In genomic region chr5:177232358-177232757, GRCh38 we compare ENCODE assay signal across 23 cellular contexts.
A peak's percentile ranks its signal among the peaks of the same experiment; 100 is the strongest.
DNase-seq lines count a peak whose midpoint lies in the region; ATAC-seq and TF ChIP-seq lines count a peak whose summit lies in the region.
"Had no signal": no experiment of that assay in that cellular context is flagged by ENCODE, and none has a peak within 500 bp of the region (broad histone marks: within the 10 kb centered on the region; RNA-seq: fewer than 3 reads in every experiment).

No MANE protein-coding gene starts in this region.

- no peak for ATAC-seq in GM23338
- ATAC-seq: gastroesophageal sphincter, PC-3, T-helper 17 cell had no signal

- H3K36me3 Mint-ChIP-seq in GM23338 (ENCODE audit: low read depth) (peaks cover 43% of the 10 kb centered on the region), mesothelial cell of epicardium (peaks cover 10% of the 10 kb centered on the region)

- H3K4me1 ChIP-seq in A673 (ENCODE audit: insufficient read depth, low read length, poor library complexity, severe bottlenecking) = no peaks in the 10 kb centered on the region
- no peaks in the 10 kb centered on the region; the same call in 1 of the 2 replicates for H3K4me1 ChIP-seq in GM23338 (ENCODE audit: insufficient read depth)
- no peaks in the 10 kb centered on the region for H3K4me1 ChIP-seq in OCI-LY7 (ENCODE audit: insufficient read depth, low read length, poor library complexity, severe bottlenecking)
- H3K4me1 ChIP-seq: SJCRH30 had no signal

- H3K4me1 Mint-ChIP-seq in GM23338 (peaks cover 4% of the 10 kb centered on the region; the same call in 2 of the 3 replicates), mesothelial cell of epicardium (no peaks in the 10 kb centered on the region)

- H3F3A ChIP-seq in GM23338 (replicated peaks; ENCODE audit: low read depth) = no peaks in the 10 kb centered on the region

- H3K27ac Mint-ChIP-seq in GM23338 (peak overlapping the region; percentile 24), mesothelial cell of epicardium (peak overlapping the region; percentile 5)
- H3K27ac Mint-ChIP-seq: activated naive CD8-positive, alpha-beta T cell treated with anti-CD3 and anti-CD28 coated beads, Interleukin-2, amount 10 ng/mL, durations not matched to agents 7 days and 5 days; activated T-helper 1 cell treated with anti-CD3 and anti-CD28 coated beads, Interleukin-12 subunit alpha, Interleukin-12 subunit beta, Interleukin-2, Interleukin-4 antibody, amounts not matched to agents 30 ng/mL and 10 ng/mL and 1 ng/mL, durations not matched to agents 14 hours and 24 hours and 36 hours; memory B cell; T-helper 17 cell had no signal

- no peak overlapping the region for H3K27ac ChIP-seq in A673 (ENCODE audit: low read depth, low read length, poor library complexity, severe bottlenecking)
- H3K27ac ChIP-seq in GM23338 (ENCODE audit: low read depth) = peak overlapping the region; percentile 61; the same call in 1 of the 2 replicates
- no peak overlapping the region for H3K27ac ChIP-seq in OCI-LY7 (ENCODE audit: low read depth, low read length, poor library complexity, severe bottlenecking)
- H3K27ac ChIP-seq: C4-2B, gastroesophageal sphincter, KMS-11, SJCRH30, thoracic aorta had no signal

- H3K36me3 ChIP-seq in A673 (ENCODE audit: insufficient read depth, low read length, poor library complexity, severe bottlenecking) (peaks cover 12% of the 10 kb centered on the region), GM23338 (ENCODE audit: insufficient read depth) (peaks cover 27% of the 10 kb centered on the region), OCI-LY7 (ENCODE audit: insufficient read depth, low read length) (peaks cover 47% of the 10 kb centered on the region)
- H3K36me3 ChIP-seq: SJCRH30, thoracic aorta had no signal

- H3K27me3 ChIP-seq in A673 (replicated peaks; ENCODE audit: insufficient read depth, low read depth, low read length, poor library complexity) (no peaks in the 10 kb centered on the region), GM23338 (ENCODE audit: insufficient read depth) (no peaks in the 10 kb centered on the region)
- H3K27me3 ChIP-seq: gastroesophageal sphincter had no signal

- no peak overlapping the region for H2AFZ ChIP-seq in GM23338
- no peak overlapping the region for H2AFZ ChIP-seq in OCI-LY7 (ENCODE audit: low read length)

- TF ChIP-seq CTCF in A673 (conservative IDR thresholded peaks at IDR 0.05; ENCODE audit: low read depth, low read length) = no peak
- no peak for TF ChIP-seq CTCF in GM23338 (conservative IDR thresholded peaks at IDR 0.05; ENCODE audit: low read depth in 2 of 2)
- no peak for TF ChIP-seq CTCF in mesothelial cell of epicardium (IDR thresholded peaks at IDR 0.05; ENCODE audit: unreplicated experiment)
- no peak for TF ChIP-seq CTCF in OCI-LY7 (conservative IDR thresholded peaks at IDR 0.05; ENCODE audit: low read length)

- BruUV-seq in A673 (replicated peaks; lab: Mats Ljungman, UMichigan) (no TSS peak), OCI-LY7 (replicated peaks; lab: Mats Ljungman, UMichigan) (no TSS peak)

- H4K20me1 ChIP-seq in GM23338 (replicated peaks; ENCODE audit: insufficient read depth) = peaks cover 57% of the 10 kb centered on the region
- H4K20me1 ChIP-seq in OCI-LY7 (ENCODE audit: insufficient read depth, low read length) = peaks cover 11% of the 10 kb centered on the region; the same call in 1 of the 2 replicates

- DNase-seq in A673 (ENCODE audit: low spot score) (peak; percentile 13), GM23338 (ENCODE audit: low spot score) (no peak), cerebellar cortex (ENCODE audit: low spot score) (peak; percentile 39), mesothelial cell of epicardium (ENCODE audit: low spot score in 2 of 2, unreplicated experiment in 2 of 2) (no peak), H4 (ENCODE audit: low spot score) (no peak), NCI-H526 (lab: John Stamatoyannopoulos, UW) (no peak), NCI-H524 treated with DMSO at 0.1 percent for 48 hours (lab: John Stamatoyannopoulos, UW) (no peak), OCI-LY7 (ENCODE audit: low spot score) (no peak)
- DNase-seq: activated naive CD8-positive, alpha-beta T cell treated with anti-CD3 and anti-CD28 coated beads, Interleukin-2, amount 10 ng/mL, durations not matched to agents 7 days and 5 days; dermis blood vessel endothelial cell; DMS153; NCI-H2081 treated with DMSO at 0.1 percent for 48 hours; NCI-H748 treated with DMSO at 0.1 percent for 48 hours; PC-3; SJCRH30; T-helper 17 cell had no signal

- peaks cover 11% of the 10 kb centered on the region for H3K27me3 Mint-ChIP-seq in GM23338 (ENCODE audit: insufficient read depth, low read depth, poor library complexity)
- no peaks in the 10 kb centered on the region for H3K27me3 Mint-ChIP-seq in mesothelial cell of epicardium (ENCODE audit: low read depth)
- H3K27me3 Mint-ChIP-seq: activated naive CD8-positive, alpha-beta T cell treated with anti-CD3 and anti-CD28 coated beads, Interleukin-2, amount 10 ng/mL, durations not matched to agents 7 days and 5 days; brain; memory B cell; T-helper 17 cell had no signal

- H3K4me2 ChIP-seq in GM23338 = no peak overlapping the region
- H3K4me2 ChIP-seq in OCI-LY7 (ENCODE audit: low read length) = no peak overlapping the region
- H3K4me2 ChIP-seq: KMS-11 had no signal

- H3K9me3 Mint-ChIP-seq in GM23338 (no peaks in the 10 kb centered on the region), mesothelial cell of epicardium (no peaks in the 10 kb centered on the region)
- H3K9me3 Mint-ChIP-seq: activated naive CD8-positive, alpha-beta T cell treated with anti-CD3 and anti-CD28 coated beads, Interleukin-2, amount 10 ng/mL, durations not matched to agents 7 days and 5 days; activated T-helper 1 cell treated with anti-CD3 and anti-CD28 coated beads, Interleukin-12 subunit alpha, Interleukin-12 subunit beta, Interleukin-2, Interleukin-4 antibody, amounts not matched to agents 30 ng/mL and 10 ng/mL and 1 ng/mL, durations not matched to agents 14 hours and 24 hours and 36 hours; brain; memory B cell had no signal

- no peak overlapping the region for H3K4me3 ChIP-seq in A673 (ENCODE audit: low read depth, low read length, poor library complexity, severe bottlenecking)
- H3K4me3 ChIP-seq in GM23338 = no peak overlapping the region
- no peak overlapping the region for H3K4me3 ChIP-seq in OCI-LY7 (ENCODE audit: low read depth, low read length, poor library complexity, severe bottlenecking)
- H3K4me3 ChIP-seq: gastroesophageal sphincter, SJCRH30, thoracic aorta had no signal

- no peaks in the 10 kb centered on the region for H3K9me3 ChIP-seq in A673 (ENCODE audit: low read depth, low read length, poor library complexity, severe bottlenecking)
- H3K9me3 ChIP-seq in OCI-LY7 (ENCODE audit: low read length) = no peaks in the 10 kb centered on the region
- H3K9me3 ChIP-seq: gastroesophageal sphincter, SJCRH30, thoracic aorta had no signal

- CTCF ChIA-PET in A673 (lab: Charles Lee) (no interaction called here), OCI-LY7 (lab: Charles Lee; ENCODE audit: unreplicated experiment) (no interaction called here)

- peaks cover 85% of the 10 kb centered on the region for H3K79me2 ChIP-seq in GM23338 (replicated peaks; ENCODE audit: insufficient read depth)
- peaks cover 49% of the 10 kb centered on the region for H3K79me2 ChIP-seq in OCI-LY7 (ENCODE audit: insufficient read depth, low read depth, low read length)

- POLR2A ChIA-PET in A673 (lab: Charles Lee; ENCODE audit: low non-redundant PET) = no interaction called here
- POLR2A ChIA-PET in OCI-LY7 (lab: Charles Lee) = interaction anchor here (0.9 to 1.6 kb wide), 2 partner anchors 13 to 44 kb away, joined by 3 read pairs; no protein-coding TSS in a partner anchor

- H3K9me2 ChIP-seq in GM23338 (ENCODE audit: insufficient read depth) (no peaks in the 10 kb centered on the region), OCI-LY7 (ENCODE audit: insufficient read depth, low read length) (no peaks in the 10 kb centered on the region)

- intact Hi-C loops in A673 (cut with micrococcal nuclease; ENCODE audit: unreplicated experiment) (no loop called here), OCI-LY7 (cut with micrococcal nuclease; ENCODE audit: unreplicated experiment) (no loop called here)

- H3K4me3 Mint-ChIP-seq in GM23338 = no peak overlapping the region
- H3K4me3 Mint-ChIP-seq in mesothelial cell of epicardium = no peak overlapping the region
- H3K4me3 Mint-ChIP-seq: activated naive CD8-positive, alpha-beta T cell treated with anti-CD3 and anti-CD28 coated beads, Interleukin-2, amount 10 ng/mL, durations not matched to agents 7 days and 5 days; activated T-helper 1 cell treated with anti-CD3 and anti-CD28 coated beads, Interleukin-12 subunit alpha, Interleukin-12 subunit beta, Interleukin-2, Interleukin-4 antibody, amounts not matched to agents 30 ng/mL and 10 ng/mL and 1 ng/mL, durations not matched to agents 14 hours and 24 hours and 36 hours; memory B cell; T-helper 17 cell had no signal

TF ChIP-seq in GM23338, 12 proteins besides CTCF, POLR2A, EP300 and RAD21:
- TF ChIP-seq REST (IDR thresholded peaks at IDR 0.05; ENCODE audit: unreplicated experiment) (no peak), CREB1 (CRISPR knock-in tag; IDR thresholded peaks at IDR 0.05; ENCODE audit: low read depth) (no peak), STAT1 (IDR thresholded peaks at IDR 0.05; ENCODE audit: unreplicated experiment) (no peak)
TF ChIP-seq in GM23338: peak in this region for 0.

Comparison
In these comparisons a context has a peak if more than half of its experiments do, and no peak if none do; other contexts are left out.
1. DNase-seq: peak in A673 (single experiment) and cerebellar cortex (single experiment); none in GM23338 (single experiment), mesothelial cell of epicardium (0 of 2), H4 (single experiment), NCI-H526 (0 of 2), NCI-H524 treated with DMSO at 0.1 percent for 48 hours (single experiment) and OCI-LY7 (single experiment).